1 cellular context compared by ENCODE assay signal in the genomic region with DNA sequence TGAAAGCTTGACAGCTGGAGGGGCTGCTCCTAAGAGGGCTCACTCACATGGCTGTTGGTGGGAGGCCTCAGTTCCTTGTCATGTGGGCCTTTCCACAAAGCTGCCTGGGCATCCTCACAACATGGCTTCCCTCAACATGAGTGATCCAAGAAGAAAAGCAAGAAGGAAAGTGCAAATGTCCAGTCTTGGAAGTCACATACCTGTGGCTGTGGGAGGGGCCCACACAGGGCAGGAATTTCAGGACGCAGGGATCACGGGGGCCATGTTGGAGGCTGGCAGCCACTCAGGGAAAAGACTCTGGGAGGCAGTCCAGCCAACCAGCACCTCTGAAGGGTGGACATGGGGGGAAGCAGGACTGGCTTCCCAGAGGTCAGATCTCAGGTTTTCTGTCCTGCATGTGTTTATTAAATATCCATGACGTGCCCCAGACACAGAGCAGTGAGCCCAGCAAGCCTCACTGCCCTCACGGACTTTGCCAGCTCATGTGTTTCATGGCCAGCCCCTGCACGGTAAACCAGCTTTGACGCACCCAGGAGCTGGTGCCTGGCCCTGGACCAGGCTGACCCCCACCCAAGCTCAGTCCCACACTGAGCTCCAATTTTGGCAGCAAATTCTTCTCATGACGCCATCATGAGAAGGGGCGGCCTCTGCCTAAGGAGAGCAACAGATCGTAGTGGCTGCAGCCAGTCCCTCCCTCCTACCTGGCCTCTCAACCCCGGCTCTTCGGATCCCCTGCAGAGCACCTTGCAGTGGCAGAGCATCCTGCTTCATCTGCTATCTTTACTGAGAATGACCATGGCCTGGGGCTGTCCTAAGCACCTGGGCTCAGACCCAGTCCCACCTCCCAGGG.
TF ChIP-seq lines count a peak whose summit lies in the region.

No MANE protein-coding gene starts in this region.

TF ChIP-seq in H1, 55 proteins besides CTCF, POLR2A, EP300 and RAD21:
- TF ChIP-seq PHF8 (conservative IDR thresholded peaks at IDR 0.05; ENCODE audit: low read depth, low read length), result no peak
- no peak for TF ChIP-seq GABPA (IDR thresholded peaks at IDR 0.05; ENCODE audit: borderline replicate concordance, insufficient read depth, low read length)
- TF ChIP-seq SP2 (IDR thresholded peaks at IDR 0.05; ENCODE audit: low read length), result no peak
- TF ChIP-seq CBX8 (IDR thresholded peaks at IDR 0.05; ENCODE audit: borderline replicate concordance, low read depth, low read length), result no peak
- no peak for TF ChIP-seq RNF2 (IDR thresholded peaks at IDR 0.05; ENCODE audit: borderline replicate concordance, low read depth, low read length, missing control alignments, poor library complexity, severe bottlenecking)
- no peak for TF ChIP-seq BACH1 (IDR thresholded peaks at IDR 0.05; ENCODE audit: low read length)
- TF ChIP-seq CBX5 (IDR thresholded peaks at IDR 0.05; ENCODE audit: low read depth, low read length), result no peak
- no peak for TF ChIP-seq SP1 (IDR thresholded peaks at IDR 0.05; ENCODE audit: low read depth, low read length)
- no peak for TF ChIP-seq EZH2 (IDR thresholded peaks at IDR 0.05; ENCODE audit: low read depth, low read length, severe bottlenecking)
- TF ChIP-seq RFX5 (IDR thresholded peaks at IDR 0.05; ENCODE audit: borderline replicate concordance, low read depth, low read length), result no peak
- TF ChIP-seq KDM1A (IDR thresholded peaks at IDR 0.05; ENCODE audit: borderline replicate concordance, low read length), result no peak
- no peak for TF ChIP-seq SIX5 (IDR thresholded peaks at IDR 0.05; ENCODE audit: low read depth, low read length)
- TF ChIP-seq TEAD4 (IDR thresholded peaks at IDR 0.05; ENCODE audit: low read depth, low read length), result no peak
